ENCODE assay signal across 24 cellular contexts in genomic region chr13:87712012-87712411, GRCh38. TPM values are rescaled to one million over a fixed set of nuclear protein-coding genes. Genes with fewer than 3 reads are reported as not detected.
"Had no signal": no experiment of that assay in that cellular context is flagged by ENCODE, and none has a peak within 500 bp of the region (broad histone marks: within the 10 kb centered on the region; RNA-seq: fewer than 3 reads in every experiment).

No MANE protein-coding gene starts in this region.

- DNase-seq: dermis blood vessel endothelial cell; dorsolateral prefrontal cortex; effector CD4-positive, alpha-beta T cell; effector memory CD4-positive, alpha-beta T cell; erythroblast; esophagus squamous epithelium; foreskin fibroblast; foreskin melanocyte; gastrocnemius medialis; heart left ventricle; hippocampal formation; left cardiac atrium; left lung; left ventricle myocardium superior; lower lobe of right lung; mesenchymal stem cell; mucosa of descending colon; naive B cell; naive thymus-derived CD8-positive, alpha-beta T cell had no signal

- H3K4me3 Mint-ChIP-seq: mesothelial cell of epicardium; naive B cell; naive thymus-derived CD8-positive, alpha-beta T cell had no signal

- H3K27me3 ChIP-seq: dorsolateral prefrontal cortex, esophagus squamous epithelium, gastrocnemius medialis, left lung had no signal

- H3K36me3 ChIP-seq: esophagus squamous epithelium, gastrocnemius medialis, heart left ventricle, left lung, lower lobe of right lung had no signal

- H3K9me3 ChIP-seq: esophagus squamous epithelium, gastrocnemius medialis, heart left ventricle, left lung, lower lobe of right lung, mucosa of descending colon had no signal

- ATAC-seq: esophagus mucosa; gastrocnemius medialis; heart left ventricle; left cardiac atrium; left lung; left ventricle myocardium superior; lower lobe of right lung; mucosa of descending colon; naive thymus-derived CD8-positive, alpha-beta T cell had no signal

- H3K4me1 ChIP-seq: esophagus squamous epithelium, gastrocnemius medialis, heart left ventricle, left lung, lower lobe of right lung had no signal

- H3K4me1 Mint-ChIP-seq: naive B cell; naive thymus-derived CD8-positive, alpha-beta T cell had no signal

- H3K9me3 Mint-ChIP-seq: mesothelial cell of epicardium had no signal

- H3K27me3 Mint-ChIP-seq: naive B cell had no signal

- H3K27ac Mint-ChIP-seq: mesothelial cell of epicardium; naive B cell; naive thymus-derived CD8-positive, alpha-beta T cell had no signal

- H3K4me3 ChIP-seq: coronary artery, dorsolateral prefrontal cortex, esophagus squamous epithelium, gastrocnemius medialis, heart left ventricle, left lung, lower lobe of right lung, mucosa of descending colon had no signal

- H3K36me3 Mint-ChIP-seq: mesothelial cell of epicardium; naive B cell; naive thymus-derived CD8-positive, alpha-beta T cell had no signal

- H3K27ac ChIP-seq: coronary artery, dorsolateral prefrontal cortex, epithelial cell of prostate, esophagus squamous epithelium, gastrocnemius medialis, heart left ventricle, left lung, lower lobe of right lung had no signal

RNA-seq across cellular contexts. Expression of gene SLITRK5, which starts 40.8 kb away (rescaled TPM):
- total RNA-seq: dermis blood vessel endothelial cell; lung microvascular endothelial cell; naive thymus-derived CD8-positive, alpha-beta T cell had no signal
